8 cellular contexts compared by ENCODE assay signal in genomic region chr3:172656602-172657001, GRCh38.
"Had no signal": no experiment of that assay in that cellular context is flagged by ENCODE, and none has a peak within 500 bp of the region (broad histone marks: within the 10 kb centered on the region; RNA-seq: fewer than 3 reads in every experiment).

No MANE protein-coding gene starts in this region.

- H3K4me2 ChIP-seq: GM23338 had no signal

- H2AFZ ChIP-seq: GM23338 had no signal

- FAIRE-seq: H1, H54, HTR-8/SVneo had no signal

- H3K4me3 ChIP-seq: GM23338 had no signal

- ATAC-seq: GM23338 had no signal

- DNase-seq: H9, HCEC 1CT, HFFc6, KBM-7 had no signal
